13 cellular contexts compared by ENCODE assay signal in genomic region chr10:60848126-60848525, GRCh38.
DNase-seq lines count a peak whose midpoint lies in the region; ATAC-seq, FAIRE-seq and TF ChIP-seq lines count a peak whose summit lies in the region.
"Had no signal": no experiment of that assay in that cellular context is flagged by ENCODE, and none has a peak within 500 bp of the region (broad histone marks: within the 10 kb centered on the region; RNA-seq: fewer than 3 reads in every experiment).

No MANE protein-coding gene starts in this region.

- H3K27ac ChIP-seq in astrocyte (ENCODE audit: low read depth, low read length) (no peak overlapping the region), thyroid gland (no peak overlapping the region)

- no peaks in the 10 kb centered on the region for H3K36me3 ChIP-seq in astrocyte (ENCODE audit: insufficient read depth, low read length)
- no peaks in the 10 kb centered on the region for H3K36me3 ChIP-seq in thyroid gland

- FAIRE-seq in astrocyte (lab: Jason Lieb, UNC) = no peak
- FAIRE-seq: small intestine had no signal

- H3K4me1 ChIP-seq in astrocyte (ENCODE audit: insufficient read depth, low read length) = peaks cover 10% of the 10 kb centered on the region
- H3K4me1 ChIP-seq in thyroid gland = peaks cover 0 to 3% of the 10 kb centered on the region in 2 donors

- no peak overlapping the region for H3K27ac Mint-ChIP-seq in astrocyte (ENCODE audit: unreplicated experiment)
- H3K27ac Mint-ChIP-seq: activated CD8-positive, alpha-beta T cell treated with anti-CD3 and anti-CD28 coated beads for 36 hours; activated naive CD4-positive, alpha-beta T cell treated with anti-CD3 and anti-CD28 coated beads for 36 hours; T-helper 17 cell had no signal

- TF ChIP-seq CTCF in astrocyte (IDR thresholded peaks at IDR 0.05; ENCODE audit: insufficient read depth, low read depth, low read length) = no peak
- TF ChIP-seq CTCF in thyroid gland (IDR thresholded peaks at IDR 0.05) = no peak

- H3K79me2 ChIP-seq in astrocyte (ENCODE audit: insufficient read depth, low read length) = no peaks in the 10 kb centered on the region

- H3K27me3 ChIP-seq in astrocyte (ENCODE audit: insufficient read depth, low read length) = no peaks in the 10 kb centered on the region
- H3K27me3 ChIP-seq in thyroid gland = no peaks in the 10 kb centered on the region

- ATAC-seq in left ventricle myocardium superior (peak; percentile 86), GM21619 (IDR thresholded peaks at IDR 0.05; ENCODE audit: unreplicated experiment) (no peak)
- ATAC-seq: activated CD8-positive, alpha-beta T cell treated with anti-CD3 and anti-CD28 coated beads for 36 hours; T-helper 17 cell had no signal

- H3K9me3 ChIP-seq in astrocyte (ENCODE audit: insufficient read depth, low read depth, low read length) = no peaks in the 10 kb centered on the region
- H3K9me3 ChIP-seq in thyroid gland = no peaks in the 10 kb centered on the region

- no peaks in the 10 kb centered on the region for H3K36me3 Mint-ChIP-seq in astrocyte (ENCODE audit: low read depth, unreplicated experiment)

- H3K4me3 ChIP-seq in astrocyte (ENCODE audit: insufficient read depth, low read depth, low read length) (no peak overlapping the region), thyroid gland (replicated peaks in 1 of 3) (no peak overlapping the region)

- H3K9me3 Mint-ChIP-seq in astrocyte (ENCODE audit: unreplicated experiment) = peaks cover 6% of the 10 kb centered on the region
- H3K9me3 Mint-ChIP-seq: activated CD8-positive, alpha-beta T cell treated with anti-CD3 and anti-CD28 coated beads for 36 hours; activated naive CD4-positive, alpha-beta T cell treated with anti-CD3 and anti-CD28 coated beads for 36 hours had no signal

- H3K4me3 Mint-ChIP-seq in astrocyte (ENCODE audit: unreplicated experiment) = no peak overlapping the region
- H3K4me3 Mint-ChIP-seq: activated CD8-positive, alpha-beta T cell treated with anti-CD3 and anti-CD28 coated beads for 36 hours; activated naive CD4-positive, alpha-beta T cell treated with anti-CD3 and anti-CD28 coated beads for 36 hours; T-helper 17 cell had no signal

- intact Hi-C loops in left ventricle myocardium superior (cut with micrococcal nuclease) (no loop called here), thyroid gland (cut with DNase I) (no loop called here)

- H2AFZ ChIP-seq in astrocyte (ENCODE audit: low read depth, low read length) = no peak overlapping the region

- H4K20me1 ChIP-seq in astrocyte (ENCODE audit: insufficient read depth, low read length) = no peaks in the 10 kb centered on the region

- 61 to 79% methylated on average over 1 of the region's 1 CpG for WGBS in thyroid gland, 2 donors

- no peak for TF ChIP-seq POLR2A in thyroid gland (IDR thresholded peaks at IDR 0.05)

- no peaks in the 10 kb centered on the region for H3K27me3 Mint-ChIP-seq in astrocyte (ENCODE audit: low read depth, unreplicated experiment)
- H3K27me3 Mint-ChIP-seq: activated CD8-positive, alpha-beta T cell treated with anti-CD3 and anti-CD28 coated beads for 36 hours had no signal

- H3K4me2 ChIP-seq in astrocyte (ENCODE audit: low read length) = no peak overlapping the region

- DNase-seq in GOT3 (lab: John Stamatoyannopoulos, UW) (peak; percentile 3), astrocyte (ENCODE audit: low read depth) (peak; percentile 12), left ventricle myocardium superior (peak; percentile 28), thyroid gland (peak; percentile 5 to 6), iPS-NIHi11 (ENCODE audit: low spot score) (no peak), SW480 (ENCODE audit: low spot score) (no peak)
- DNase-seq: activated CD8-positive, alpha-beta T cell treated with anti-CD3 and anti-CD28 coated beads for 36 hours; activated naive CD4-positive, alpha-beta T cell treated with anti-CD3 and anti-CD28 coated beads for 36 hours; DND-41; NCI-H187 treated with DMSO at 0.1 percent for 48 hours; small intestine; T-helper 17 cell had no signal

- peaks cover 20% of the 10 kb centered on the region for H3K4me1 Mint-ChIP-seq in astrocyte (ENCODE audit: low read depth, unreplicated experiment)
- H3K4me1 Mint-ChIP-seq: T-helper 17 cell had no signal

- H3K9ac ChIP-seq in astrocyte (ENCODE audit: low read length) = no peak overlapping the region

Comparison
In these comparisons a context has a peak if more than half of its experiments do, and no peak if none do; other contexts are left out.
1. DNase-seq: peak in GOT3 (single experiment), astrocyte (single experiment), left ventricle myocardium superior (single experiment) and thyroid gland (2 of 2); none in iPS-NIHi11 (single experiment) and SW480 (single experiment).